In genomic region chr18:50374753-50375391, GRCh38 we compare ENCODE assay signal across 8 cellular contexts.
DNase-seq lines count a peak whose midpoint lies in the region; ATAC-seq lines count a peak whose summit lies in the region.

SKA1 (plus strand) TSS chr18:50375046; CDS start chr18:50375831, 785 bp downstream.

- no peaks in the 10 kb centered on the region for H4K20me1 ChIP-seq in BLaER1 treated with 17β-estradiol and CSF1 and Interleukin-3, amounts not matched to agents 10 nM and 100 nM

- peak within 1 kb of the TSS; percentile 74 to 86 (median 83) for H3K9ac ChIP-seq in BLaER1 treated with 17β-estradiol and CSF1 and Interleukin-3, amounts not matched to agents 10 nM and 100 nM

- peak within 1 kb of the TSS; percentile 81 to 95 (median 90) for H3K4me2 ChIP-seq in BLaER1 treated with 17β-estradiol and CSF1 and Interleukin-3, amounts not matched to agents 10 nM and 100 nM

- peak within 1 kb of the TSS; percentile 68 to 88 (median 76) for H3K4me3 ChIP-seq in BLaER1 treated with 17β-estradiol and CSF1 and Interleukin-3, amounts not matched to agents 10 nM and 100 nM

- H3K27me3 ChIP-seq in BLaER1 treated with 17β-estradiol and CSF1 and Interleukin-3, amounts not matched to agents 10 nM and 100 nM = no peaks in the 10 kb centered on the region

- H3K9me3 ChIP-seq in BLaER1 treated with 17β-estradiol and CSF1 and Interleukin-3, amounts not matched to agents 10 nM and 100 nM (replicated peaks in 1 of 11) = peaks cover 17 to 36% (median 27%) of the 10 kb centered on the region in 11 experiments

- peak within 1 kb of the TSS; percentile 57 to 84 (median 80); a peak in 21 of 22 replicates for H3K27ac ChIP-seq in BLaER1 treated with 17β-estradiol and CSF1 and Interleukin-3, amounts not matched to agents 10 nM and 100 nM

- H3K4me1 ChIP-seq in BLaER1 treated with 17β-estradiol and CSF1 and Interleukin-3, amounts not matched to agents 10 nM and 100 nM = peaks cover 15 to 28% (median 18%) of the 10 kb centered on the region in 10 experiments

- DNase-seq in NCI-H748 (lab: John Stamatoyannopoulos, UW; ENCODE audit: unreplicated experiment) (peak; percentile 97), dedifferentiated amniotic fluid mesenchymal stem cell (ENCODE audit: extremely low spot score) (peak; percentile 91), left kidney (ENCODE audit: low read depth, low spot score) (peak; percentile 98)
- DNase-seq in activated CD4-positive, alpha-beta T cell treated with anti-CD3 and anti-CD28 coated beads, Interleukin-2, amount 50 U/mL, for 1 hour = peak; percentile 90
- peak; percentile 92 for DNase-seq in stimulated activated CD4-positive, alpha-beta T cell treated with anti-CD3 and anti-CD28 coated beads, Interleukin-2, amount 100 ng/mL, for 24 hours

- ATAC-seq in GM19351 (IDR thresholded peaks at IDR 0.05; ENCODE audit: unreplicated experiment) (peak; percentile 90), HG03521 (IDR thresholded peaks at IDR 0.05; ENCODE audit: unreplicated experiment) (peak; percentile 94)

- H3K36me3 ChIP-seq in BLaER1 treated with 17β-estradiol and CSF1 and Interleukin-3, amounts not matched to agents 10 nM and 100 nM = peaks cover 0 to 32% (median 27%) of the 10 kb centered on the region in 11 experiments; a peak in 17 of 22 replicates

Comparison
In these comparisons a context has a peak if more than half of its experiments do, and no peak if none do; other contexts are left out.
1. Peak in every context shown above with its lines: DNase-seq, ATAC-seq, H3K4me3 ChIP-seq and H3K27ac ChIP-seq.